Comparison of ENCODE assay signal across 11 cellular contexts in the genomic region with DNA sequence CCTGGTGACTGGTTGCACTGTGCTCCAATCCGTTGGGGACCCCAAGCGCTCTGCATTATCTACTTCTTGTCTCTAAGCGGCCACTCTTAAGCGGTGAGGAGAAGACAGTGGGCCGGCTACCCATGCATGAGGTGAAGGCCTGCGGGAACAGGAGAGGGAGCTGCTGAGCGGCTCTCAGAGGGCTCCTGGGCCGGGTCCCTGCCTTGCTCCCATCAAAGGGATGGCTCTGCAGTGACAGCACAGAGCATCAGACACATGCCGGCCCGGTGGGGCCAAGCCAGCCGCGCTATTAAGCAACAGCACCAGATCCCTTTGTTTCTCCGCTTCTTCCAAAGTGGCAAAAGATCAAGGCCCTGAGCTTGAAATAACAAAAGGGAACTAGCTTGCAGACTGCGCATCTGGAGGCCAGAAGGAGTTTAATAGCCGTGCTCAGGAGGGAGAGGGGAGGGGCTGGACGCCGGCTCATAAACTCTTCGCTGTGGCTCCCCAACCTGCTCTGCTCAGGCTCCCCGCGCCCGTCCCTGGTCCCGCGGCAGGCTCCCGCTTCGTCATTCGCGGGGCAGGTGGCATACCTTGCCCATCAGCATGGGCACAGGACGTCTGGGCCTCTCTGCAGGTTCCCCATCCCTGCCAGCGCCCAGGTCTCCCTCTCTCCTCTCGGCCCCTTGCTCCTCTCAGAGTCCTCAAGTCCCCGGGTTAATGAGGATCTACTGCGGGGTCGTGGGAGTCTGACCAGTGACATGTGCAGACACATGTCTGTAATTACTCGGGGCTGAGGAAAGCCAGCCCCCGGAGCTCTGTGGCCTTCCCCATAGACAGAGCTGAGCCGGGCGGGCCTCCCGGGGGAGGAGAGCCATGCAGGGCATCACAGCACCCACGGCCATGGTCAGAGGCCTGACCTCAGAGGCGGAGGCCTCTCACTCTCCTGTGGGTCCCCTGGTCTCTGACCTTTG.
DNase-seq lines count a peak whose midpoint lies in the region; ATAC-seq and TF ChIP-seq lines count a peak whose summit lies in the region.
"Had no signal": no experiment of that assay in that cellular context is flagged by ENCODE, and none has a peak within 500 bp of the region (broad histone marks: within the 10 kb centered on the region; RNA-seq: fewer than 3 reads in every experiment).

No MANE protein-coding gene starts in this region.

- H3K27ac ChIP-seq in SK-N-SH (ENCODE audit: low read depth in 2 of 2, low read length in 1 of 2) (peak overlapping the region in 1 of 2 experiments; percentile 31; a peak in 1 of 4 replicates), gastroesophageal sphincter (peak overlapping the region in 3 of 4 donors; percentile 27 to 72 (median 50)), smooth muscle cell (ENCODE audit: low read depth) (no peak overlapping the region)
- H3K27ac ChIP-seq: PC-9 had no signal

- H3K4me3 ChIP-seq in SK-N-SH (ENCODE audit: low read depth in 2 of 2, low read length in 1 of 2), result no peak overlapping the region
- H3K4me3 ChIP-seq in gastroesophageal sphincter, result no peak overlapping the region
- no peak overlapping the region for H3K4me3 ChIP-seq in smooth muscle cell
- H3K4me3 ChIP-seq: PC-9 had no signal

- TF ChIP-seq RAD21 in SK-N-SH (IDR thresholded peaks at IDR 0.05; ENCODE audit: low read length), result peak; percentile 67

- CTCF ChIA-PET in SK-N-SH (lab: Yijun Ruan, JAX), result interaction anchor here (0.7 to 4.0 kb wide), 18 partner anchors 10 to 491 kb away, joined by 3 to 38 read pairs (median 3); no protein-coding TSS in a partner anchor

- peaks cover 0 to 22% of the 10 kb centered on the region in 2 experiments; a peak in 1 of 4 replicates for H3K4me1 ChIP-seq in SK-N-SH (ENCODE audit: control insufficient read depth in 1 of 2, insufficient read depth in 2 of 2, low read depth in 1 of 2, low read length in 1 of 2)
- H3K4me1 ChIP-seq in gastroesophageal sphincter, result peaks cover 0 to 15% (median 4%) of the 10 kb centered on the region in 3 donors
- no peaks in the 10 kb centered on the region for H3K4me1 ChIP-seq in smooth muscle cell (ENCODE audit: low read depth)

- H3K9ac ChIP-seq in SK-N-SH (no peak overlapping the region), smooth muscle cell (ENCODE audit: low read depth) (no peak overlapping the region)

- no peak; the same call in 1 of the 2 replicates for TF ChIP-seq CTCF in SK-N-SH (IDR thresholded peaks at IDR 0.05)
- TF ChIP-seq CTCF in gastroesophageal sphincter (IDR thresholded peaks at IDR 0.05), result peak in 3 of 4 experiments; percentile 30 to 58 (median 56)
- no peak for TF ChIP-seq CTCF in smooth muscle cell (IDR thresholded peaks at IDR 0.05; ENCODE audit: borderline replicate concordance, insufficient read depth, poor library complexity, severe bottlenecking)

- TF ChIP-seq POLR2A in gastroesophageal sphincter (IDR thresholded peaks at IDR 0.05), result no peak

- H4K20me1 ChIP-seq in SK-N-SH (ENCODE audit: insufficient read depth), result no peaks in the 10 kb centered on the region
- H4K20me1 ChIP-seq in smooth muscle cell (ENCODE audit: low read depth), result no peaks in the 10 kb centered on the region

- ATAC-seq in gastroesophageal sphincter, result peak; percentile 84
- no peak for ATAC-seq in HG03521 (IDR thresholded peaks at IDR 0.05; ENCODE audit: unreplicated experiment)
- ATAC-seq: activated CD4-positive, alpha-beta T cell treated with anti-CD3 and anti-CD28 coated beads for 36 hours; stimulated activated memory B cell treated with anti-CD40 and anti-IgM and Interleukin-4, amounts not matched to agents 10 μg/mL and 1 μg/mL and 100 μg/mL, for 72 hours had no signal

- H3K36me3 ChIP-seq in SK-N-SH (replicated peaks in 1 of 2; ENCODE audit: control insufficient read depth in 1 of 2, insufficient read depth in 2 of 2, low read length in 1 of 2), result no peaks in the 10 kb centered on the region
- H3K36me3 ChIP-seq in gastroesophageal sphincter, result no peaks in the 10 kb centered on the region
- H3K36me3 ChIP-seq in smooth muscle cell (ENCODE audit: low read depth), result no peaks in the 10 kb centered on the region

- H2AFZ ChIP-seq in SK-N-SH (ENCODE audit: low read depth) (no peak overlapping the region), smooth muscle cell (ENCODE audit: low read depth) (no peak overlapping the region)
- H2AFZ ChIP-seq: PC-9 had no signal

- DNase-seq in GM04504 (ENCODE audit: low read depth) (peak; percentile 92), SK-N-SH (peak; percentile 87), retina (peak; percentile 86), smooth muscle cell (lab: John Stamatoyannopoulos, UW; ENCODE audit: unreplicated experiment) (no peak), cerebellar cortex (ENCODE audit: low spot score) (no peak), GDM1 (lab: John Stamatoyannopoulos, UW) (no peak)
- DNase-seq: activated CD4-positive, alpha-beta T cell treated with anti-CD3 and anti-CD28 coated beads for 36 hours; PC-9 had no signal

- no peaks in the 10 kb centered on the region for H3K79me2 ChIP-seq in SK-N-SH (ENCODE audit: insufficient read depth)
- no peaks in the 10 kb centered on the region for H3K79me2 ChIP-seq in smooth muscle cell (ENCODE audit: low read depth)

- 45% methylated on average over 29 of the region's 40 CpGs for WGBS in SK-N-SH (ENCODE audit: low lambda C conversion rate)
- 20 to 41% methylated on average over 2 to 16 of the region's 40 CpGs for WGBS in gastroesophageal sphincter (ENCODE audit: low coverage in 1 of 2), 2 donors
- WGBS in smooth muscle cell (ENCODE audit: low lambda C conversion rate), result 76% methylated on average over 40 of the region's 40 CpGs

- POLR2A ChIA-PET in SK-N-SH (lab: Yijun Ruan, JAX), result no interaction called here

- no peaks in the 10 kb centered on the region for H3K9me2 ChIP-seq in SK-N-SH

- H3K27me3 ChIP-seq in SK-N-SH (ENCODE audit: insufficient read depth), result no peaks in the 10 kb centered on the region
- H3K27me3 ChIP-seq in gastroesophageal sphincter, result no peaks in the 10 kb centered on the region
- H3K27me3 ChIP-seq in smooth muscle cell (ENCODE audit: low read depth), result no peaks in the 10 kb centered on the region

- H3K9me3 ChIP-seq in SK-N-SH (no peaks in the 10 kb centered on the region), gastroesophageal sphincter (peaks cover 0 to 3% (median 0%) of the 10 kb centered on the region in 3 donors), smooth muscle cell (replicated peaks; ENCODE audit: low read depth) (no peaks in the 10 kb centered on the region)

- no peak for TF ChIP-seq EP300 in SK-N-SH (IDR thresholded peaks at IDR 0.05; ENCODE audit: borderline replicate concordance in 1 of 2, low read depth in 1 of 2, low read length in 1 of 2)
- TF ChIP-seq EP300 in gastroesophageal sphincter (IDR thresholded peaks at IDR 0.05), result no peak

- H3F3A ChIP-seq in SK-N-SH (replicated peaks; ENCODE audit: insufficient read depth), result no peaks in the 10 kb centered on the region
- H3F3A ChIP-seq in smooth muscle cell (ENCODE audit: low read depth), result no peaks in the 10 kb centered on the region

- H3K4me2 ChIP-seq in SK-N-SH, result no peak overlapping the region
- no peak overlapping the region for H3K4me2 ChIP-seq in smooth muscle cell
- H3K4me2 ChIP-seq: PC-9 had no signal

TF ChIP-seq in SK-N-SH, 30 proteins besides CTCF, POLR2A, EP300 and RAD21:
- TF ChIP-seq SIN3A (IDR thresholded peaks at IDR 0.05; ENCODE audit: borderline replicate concordance, low read depth, low read length) (no peak), FOSL2 (IDR thresholded peaks at IDR 0.05; ENCODE audit: borderline replicate concordance, low read depth) (no peak), MXI1 (IDR thresholded peaks at IDR 0.05; ENCODE audit: low read depth, low read length) (peak; percentile 91), RFX5 (IDR thresholded peaks at IDR 0.05; ENCODE audit: low read length) (no peak), POLR2AphosphoS5 (IDR thresholded peaks at IDR 0.05; ENCODE audit: low read depth, low read length) (no peak), TAF1 (IDR thresholded peaks at IDR 0.05; ENCODE audit: borderline replicate concordance, low read depth, low read length) (no peak), GATA2 (CRISPR knock-in tag; IDR thresholded peaks at IDR 0.05) (no peak), SMC3 (IDR thresholded peaks at IDR 0.05; ENCODE audit: low read depth, low read length) (peak; percentile 65), NRF1 (IDR thresholded peaks at IDR 0.05; ENCODE audit: low read depth, low read length) (no peak), GABPA (IDR thresholded peaks at IDR 0.05; ENCODE audit: low read depth) (no peak), ELF1 (IDR thresholded peaks at IDR 0.05) (no peak), RXRA (IDR thresholded peaks at IDR 0.05; ENCODE audit: borderline replicate concordance, low read depth) (no peak), CHD2 (IDR thresholded peaks at IDR 0.05; ENCODE audit: low read length, partially characterized antibody) (no peak)
- TF ChIP-seq, protein P1, sequence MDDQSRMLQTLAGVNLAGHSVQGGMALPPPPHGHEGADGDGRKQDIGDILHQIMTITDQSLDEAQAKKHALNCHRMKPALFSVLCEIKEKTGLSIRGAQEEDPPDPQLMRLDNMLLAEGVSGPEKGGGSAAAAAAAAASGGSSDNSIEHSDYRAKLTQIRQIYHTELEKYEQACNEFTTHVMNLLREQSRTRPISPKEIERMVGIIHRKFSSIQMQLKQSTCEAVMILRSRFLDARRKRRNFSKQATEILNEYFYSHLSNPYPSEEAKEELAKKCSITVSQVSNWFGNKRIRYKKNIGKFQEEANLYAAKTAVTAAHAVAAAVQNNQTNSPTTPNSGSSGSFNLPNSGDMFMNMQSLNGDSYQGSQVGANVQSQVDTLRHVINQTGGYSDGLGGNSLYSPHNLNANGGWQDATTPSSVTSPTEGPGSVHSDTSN (IDR thresholded peaks at IDR 0.05), result no peak
TF ChIP-seq in SK-N-SH: peak in this region for 2.

Comparison
In these comparisons a context has a peak if more than half of its experiments do, and no peak if none do; other contexts are left out.
1. DNase-seq: peak in GM04504 (single experiment), SK-N-SH (single experiment) and retina (single experiment); none in smooth muscle cell (single experiment), cerebellar cortex (single experiment) and GDM1 (single experiment).
2. CTCF ChIP-seq: peak in gastroesophageal sphincter (3 of 4); none in SK-N-SH (single experiment) and smooth muscle cell (single experiment).